ENCODE assay signal across 15 cellular contexts in genomic region chr7:106664343-106664742, GRCh38. TPM values are rescaled to one million over a fixed set of nuclear protein-coding genes. Genes with fewer than 3 reads are reported as not detected.
DNase-seq lines count a peak whose midpoint lies in the region; ATAC-seq and TF ChIP-seq lines count a peak whose summit lies in the region.
"Had no signal": no experiment of that assay in that cellular context is flagged by ENCODE, and none has a peak within 500 bp of the region (broad histone marks: within the 10 kb centered on the region; RNA-seq: fewer than 3 reads in every experiment).

No MANE protein-coding gene starts in this region.

- TF ChIP-seq POLR2A in gastrocnemius medialis (IDR thresholded peaks at IDR 0.05) = no peak

- no peak overlapping the region for H3K4me2 ChIP-seq in smooth muscle cell
- H3K4me2 ChIP-seq: BLaER1 treated with 17β-estradiol and CSF1 and Interleukin-3, amounts not matched to agents 10 nM and 100 nM had no signal

- no peaks in the 10 kb centered on the region for H3K36me3 Mint-ChIP-seq in activated naive CD8-positive, alpha-beta T cell
- peaks cover 3% of the 10 kb centered on the region for H3K36me3 Mint-ChIP-seq in activated naive CD8-positive, alpha-beta T cell treated with anti-CD3 and anti-CD28 coated beads for 36 hours
- no peaks in the 10 kb centered on the region for H3K36me3 Mint-ChIP-seq in T-cell

- H3K9me3 Mint-ChIP-seq in activated naive CD8-positive, alpha-beta T cell (ENCODE audit: low read depth) = peaks cover 4% of the 10 kb centered on the region
- H3K9me3 Mint-ChIP-seq in activated naive CD8-positive, alpha-beta T cell treated with anti-CD3 and anti-CD28 coated beads for 36 hours = peaks cover 3% of the 10 kb centered on the region
- H3K9me3 Mint-ChIP-seq in T-cell = peaks cover 0 to 4% (median 0%) of the 10 kb centered on the region in 3 donors

- POLR2A ChIA-PET in T-cell (lab: Charles Lee) = no interaction called here

- in situ Hi-C loops in gastrocnemius medialis (cut with MboI; ENCODE audit: low sequenced_read_pairs in 4 of 4) = loop anchor here in 2 of 4 donors (25.0 kb wide), 3 partner anchors 473 to 498 kb away; partner anchors contain the start of gene HBP1 (in 1 of the 2)

- 87% methylated on average over 3 of the region's 3 CpGs for WGBS in smooth muscle cell (ENCODE audit: low lambda C conversion rate)

- no peak overlapping the region for H3K9ac ChIP-seq in smooth muscle cell (ENCODE audit: low read depth)
- H3K9ac ChIP-seq: BLaER1 treated with 17β-estradiol and CSF1 and Interleukin-3, amounts not matched to agents 10 nM and 100 nM had no signal

- H3K27me3 ChIP-seq in smooth muscle cell (ENCODE audit: low read depth) = no peaks in the 10 kb centered on the region
- H3K27me3 ChIP-seq in gastrocnemius medialis = no peaks in the 10 kb centered on the region
- H3K27me3 ChIP-seq: BLaER1 treated with 17β-estradiol and CSF1 and Interleukin-3, amounts not matched to agents 10 nM and 100 nM had no signal

- no peaks in the 10 kb centered on the region for H4K20me1 ChIP-seq in smooth muscle cell (ENCODE audit: low read depth)
- H4K20me1 ChIP-seq: BLaER1 treated with 17β-estradiol and CSF1 and Interleukin-3, amounts not matched to agents 10 nM and 100 nM had no signal

- H3K4me3 ChIP-seq in smooth muscle cell = no peak overlapping the region
- H3K4me3 ChIP-seq in gastrocnemius medialis = no peak overlapping the region
- H3K4me3 ChIP-seq: BLaER1 treated with 17β-estradiol and CSF1 and Interleukin-3, amounts not matched to agents 10 nM and 100 nM had no signal

- CTCF ChIA-PET in T-cell (lab: Charles Lee) = interaction anchor here in 1 of 2 donors (2.1 kb wide), 1 partner anchor 72 kb away, joined by 5 read pairs; no protein-coding TSS in a partner anchor

- H2AFZ ChIP-seq in smooth muscle cell (ENCODE audit: low read depth) = peak overlapping the region; percentile 67

- no peak for DNase-seq in activated naive CD8-positive, alpha-beta T cell treated with anti-CD3 and anti-CD28 coated beads for 36 hours
- DNase-seq in T-cell = no peak
- no peak for DNase-seq in smooth muscle cell (lab: John Stamatoyannopoulos, UW; ENCODE audit: unreplicated experiment)
- no peak for DNase-seq in NCI-H2171 treated with DMSO at 0.1 percent for 48 hours (lab: John Stamatoyannopoulos, UW)
- DNase-seq in gastrocnemius medialis = no peak
- DNase-seq: DMS79 treated with DMSO at 0.1 percent for 48 hours, GF-D8, GOT3, H7, HFFc6 had no signal

- no peak for ATAC-seq in T-cell (replicated peaks in 1 of 4)
- ATAC-seq in gastrocnemius medialis = no peak
- ATAC-seq: HCT116, HepG2 had no signal

- intact Hi-C loops in gastrocnemius medialis (cut with DNase I; ENCODE audit: low total_unique reads) = loop anchor here (5.0 kb wide), 6 partner anchors 67 to 1078 kb away; partner anchors contain the start of genes ATXN7L1 and CBLL1

- peaks cover 2% of the 10 kb centered on the region for H3K79me2 ChIP-seq in smooth muscle cell (ENCODE audit: low read depth)

- no peaks in the 10 kb centered on the region for H3K36me3 ChIP-seq in smooth muscle cell (ENCODE audit: low read depth)
- no peaks in the 10 kb centered on the region for H3K36me3 ChIP-seq in gastrocnemius medialis
- H3K36me3 ChIP-seq: BLaER1 treated with 17β-estradiol and CSF1 and Interleukin-3, amounts not matched to agents 10 nM and 100 nM had no signal

- no peaks in the 10 kb centered on the region for H3K27me3 Mint-ChIP-seq in activated naive CD8-positive, alpha-beta T cell
- H3K27me3 Mint-ChIP-seq in activated naive CD8-positive, alpha-beta T cell treated with anti-CD3 and anti-CD28 coated beads for 36 hours = peaks cover 5% of the 10 kb centered on the region
- H3K27me3 Mint-ChIP-seq in T-cell = no peaks in the 10 kb centered on the region
- H3K27me3 Mint-ChIP-seq: B cell had no signal

- peaks cover 2% of the 10 kb centered on the region for H3K4me1 ChIP-seq in smooth muscle cell (ENCODE audit: low read depth)
- peaks cover 3 to 5% of the 10 kb centered on the region in 2 donors for H3K4me1 ChIP-seq in gastrocnemius medialis

- H3K4me3 Mint-ChIP-seq in activated naive CD8-positive, alpha-beta T cell = no peak overlapping the region
- no peak overlapping the region for H3K4me3 Mint-ChIP-seq in activated naive CD8-positive, alpha-beta T cell treated with anti-CD3 and anti-CD28 coated beads for 36 hours
- H3K4me3 Mint-ChIP-seq in T-cell = no peak overlapping the region
- H3K4me3 Mint-ChIP-seq: B cell, HFFc6 had no signal

- peaks cover 17% of the 10 kb centered on the region for H3K4me1 Mint-ChIP-seq in activated naive CD8-positive, alpha-beta T cell (ENCODE audit: low read depth)
- peaks cover 10% of the 10 kb centered on the region for H3K4me1 Mint-ChIP-seq in activated naive CD8-positive, alpha-beta T cell treated with anti-CD3 and anti-CD28 coated beads for 36 hours
- H3K4me1 Mint-ChIP-seq in T-cell = peaks cover 12 to 18% (median 12%) of the 10 kb centered on the region in 3 donors

- peak overlapping the region; percentile 16 for H3K27ac Mint-ChIP-seq in activated naive CD8-positive, alpha-beta T cell
- no peak overlapping the region for H3K27ac Mint-ChIP-seq in activated naive CD8-positive, alpha-beta T cell treated with anti-CD3 and anti-CD28 coated beads for 36 hours
- H3K27ac Mint-ChIP-seq in T-cell = peak overlapping the region; percentile 59 to 60
- H3K27ac Mint-ChIP-seq: HFFc6 had no signal

- no peak overlapping the region for H3K27ac ChIP-seq in smooth muscle cell (ENCODE audit: low read depth)
- H3K27ac ChIP-seq in gastrocnemius medialis = no peak overlapping the region
- H3K27ac ChIP-seq: BLaER1 treated with 17β-estradiol and CSF1 and Interleukin-3, amounts not matched to agents 10 nM and 100 nM had no signal

- H3F3A ChIP-seq in smooth muscle cell (ENCODE audit: low read depth) = peaks cover 25% of the 10 kb centered on the region

- TF ChIP-seq CTCF in smooth muscle cell (IDR thresholded peaks at IDR 0.05; ENCODE audit: borderline replicate concordance, insufficient read depth, poor library complexity, severe bottlenecking) (no peak), gastrocnemius medialis (IDR thresholded peaks at IDR 0.05 in 4 of 5, conservative IDR thresholded peaks at IDR 0.05 in 1 of 5) (no peak)

- H3K9me3 ChIP-seq in smooth muscle cell (replicated peaks; ENCODE audit: low read depth) = no peaks in the 10 kb centered on the region
- H3K9me3 ChIP-seq in gastrocnemius medialis = no peaks in the 10 kb centered on the region
- H3K9me3 ChIP-seq: BLaER1 treated with 17β-estradiol and CSF1 and Interleukin-3, amounts not matched to agents 10 nM and 100 nM had no signal

RNA-seq across cellular contexts. Expression of gene CCDC71L, which starts 3.4 kb away (rescaled TPM):
- total RNA-seq in activated naive CD8-positive, alpha-beta T cell treated with anti-CD3 and anti-CD28 coated beads for 36 hours = 10 to 100 TPM; 16.4 to 17.8 TPM
- 10 to 100 TPM; 13.0 to 21.9 (median 14.0) TPM for total RNA-seq in T-cell
- 33.1 and 35.7 TPM in 2 replicates for total RNA-seq in smooth muscle cell
- 17.1 and 21.0 TPM in 2 replicates for polyA plus RNA-seq in smooth muscle cell
- 1 to 10 TPM; 4.4 to 7.0 (median 5.7) TPM for total RNA-seq in gastrocnemius medialis
- polyA plus RNA-seq: HepG2 had no signal
